Comparison of ENCODE assay signal across 9 cellular contexts in genomic region chr2:224359569-224359968, GRCh38. TPM values are rescaled to one million over a fixed set of nuclear protein-coding genes. Genes with fewer than 3 reads are reported as not detected.
A peak's percentile ranks its signal among the peaks of the same experiment; 100 is the strongest.
DNase-seq lines count a peak whose midpoint lies in the region; ATAC-seq and TF ChIP-seq lines count a peak whose summit lies in the region.
"Had no signal": no experiment of that assay in that cellular context is flagged by ENCODE, and none has a peak within 500 bp of the region (broad histone marks: within the 10 kb centered on the region; RNA-seq: fewer than 3 reads in every experiment).

No MANE protein-coding gene starts in this region.

- H3K27ac Mint-ChIP-seq in activated CD4-positive, alpha-beta memory T cell treated with anti-CD3 and anti-CD28 coated beads for 36 hours: no peak overlapping the region
- no peak overlapping the region for H3K27ac Mint-ChIP-seq in activated CD4-positive, alpha-beta memory T cell treated with anti-CD3 and anti-CD28 coated beads, Interleukin-2, amount 10 ng/mL, durations not matched to agents 7 days and 5 days
- no peak overlapping the region for H3K27ac Mint-ChIP-seq in stimulated activated effector memory CD8-positive, alpha-beta T cell treated with anti-CD3 and anti-CD28 coated beads, Interleukin-12 subunit alpha, Interleukin-12 subunit beta, amount 100 ng/mL, for 72 hours

- no peaks in the 10 kb centered on the region for H3F3A ChIP-seq in MM.1S (ENCODE audit: insufficient read depth, low read length)

- no peaks in the 10 kb centered on the region for H3K27me3 Mint-ChIP-seq in activated CD4-positive, alpha-beta memory T cell treated with anti-CD3 and anti-CD28 coated beads for 36 hours
- no peaks in the 10 kb centered on the region for H3K27me3 Mint-ChIP-seq in activated CD4-positive, alpha-beta memory T cell treated with anti-CD3 and anti-CD28 coated beads, Interleukin-2, amount 10 ng/mL, durations not matched to agents 7 days and 5 days

- H3K4me3 ChIP-seq in MM.1S (ENCODE audit: low read length) (no peak overlapping the region), choroid plexus epithelial cell (ENCODE audit: low read depth, low read length) (no peak overlapping the region), right cardiac atrium (ENCODE audit: low read length) (no peak overlapping the region)

- no peaks in the 10 kb centered on the region for H3K4me1 ChIP-seq in MM.1S (ENCODE audit: low read length)
- H3K4me1 ChIP-seq in right cardiac atrium (ENCODE audit: control insufficient read depth, insufficient read depth, low read length): no peaks in the 10 kb centered on the region

- intact Hi-C loops in activated CD4-positive, alpha-beta memory T cell treated with anti-CD3 and anti-CD28 coated beads for 36 hours (cut with micrococcal nuclease): loop anchor here (5.0 to 10.0 kb wide), 3 partner anchors 88 to 1295 kb away; no protein-coding TSS in a partner anchor
- intact Hi-C loops in right cardiac atrium (cut with DNase I): loop anchor here in 3 of 4 donors (2.0 to 10.0 kb wide), 5 partner anchors 85 to 423 kb away; no protein-coding TSS in a partner anchor

- no peak overlapping the region for H3K4me3 Mint-ChIP-seq in activated CD4-positive, alpha-beta memory T cell treated with anti-CD3 and anti-CD28 coated beads for 36 hours
- H3K4me3 Mint-ChIP-seq in activated CD4-positive, alpha-beta memory T cell treated with anti-CD3 and anti-CD28 coated beads, Interleukin-2, amount 10 ng/mL, durations not matched to agents 7 days and 5 days: no peak overlapping the region
- H3K4me3 Mint-ChIP-seq in stimulated activated effector memory CD8-positive, alpha-beta T cell treated with anti-CD3 and anti-CD28 coated beads, Interleukin-12 subunit alpha, Interleukin-12 subunit beta, amount 100 ng/mL, for 72 hours: no peak overlapping the region

- no peaks in the 10 kb centered on the region for H3K27me3 ChIP-seq in MM.1S (replicated peaks; ENCODE audit: insufficient read depth, low read length)
- H3K27me3 ChIP-seq in right cardiac atrium (ENCODE audit: control insufficient read depth, insufficient read depth): no peaks in the 10 kb centered on the region

- no peaks in the 10 kb centered on the region for H4K20me1 ChIP-seq in MM.1S (ENCODE audit: insufficient read depth, low read length)

- WGBS in right cardiac atrium: 77% methylated on average over 3 of the region's 3 CpGs

- H3K9me3 Mint-ChIP-seq in activated CD4-positive, alpha-beta memory T cell treated with anti-CD3 and anti-CD28 coated beads for 36 hours: no peaks in the 10 kb centered on the region
- no peaks in the 10 kb centered on the region for H3K9me3 Mint-ChIP-seq in activated CD4-positive, alpha-beta memory T cell treated with anti-CD3 and anti-CD28 coated beads, Interleukin-2, amount 10 ng/mL, durations not matched to agents 7 days and 5 days
- H3K9me3 Mint-ChIP-seq in stimulated activated effector memory CD8-positive, alpha-beta T cell treated with anti-CD3 and anti-CD28 coated beads, Interleukin-12 subunit alpha, Interleukin-12 subunit beta, amount 100 ng/mL, for 72 hours: no peaks in the 10 kb centered on the region

- CTCF ChIA-PET in activated CD4-positive, alpha-beta memory T cell treated with anti-CD3 and anti-CD28 coated beads for 36 hours (lab: Charles Lee): interaction anchor here (2.7 to 3.2 kb wide), 3 partner anchors 10 to 292 kb away, joined by 20 to 26 read pairs (median 21); no protein-coding TSS in a partner anchor
- CTCF ChIA-PET in activated CD4-positive, alpha-beta memory T cell treated with anti-CD3 and anti-CD28 coated beads, Interleukin-2, amount 10 ng/mL, durations not matched to agents 7 days and 5 days (lab: Charles Lee): interaction anchor here (0.6 to 3.6 kb wide), 6 partner anchors 9 to 390 kb away, joined by 3 to 28 read pairs (median 6); no protein-coding TSS in a partner anchor

- no peaks in the 10 kb centered on the region for H3K79me2 ChIP-seq in MM.1S (ENCODE audit: low read length)

- H3K27ac ChIP-seq in MM.1S (ENCODE audit: low read length) (no peak overlapping the region), right cardiac atrium (ENCODE audit: low read length) (no peak overlapping the region)
- H3K27ac ChIP-seq: epithelial cell of prostate had no signal

- TF ChIP-seq CTCF in MM.1S (IDR thresholded peaks at IDR 0.05; ENCODE audit: low read length) (peak; percentile 36), choroid plexus epithelial cell (conservative IDR thresholded peaks at IDR 0.05; ENCODE audit: low read depth, low read length) (peak; percentile 53)

- no peaks in the 10 kb centered on the region for H3K9me2 ChIP-seq in MM.1S (replicated peaks; ENCODE audit: insufficient read depth, low read length)

- H2AFZ ChIP-seq in MM.1S (ENCODE audit: low read length): no peak overlapping the region

- no peaks in the 10 kb centered on the region for H3K4me1 Mint-ChIP-seq in activated CD4-positive, alpha-beta memory T cell treated with anti-CD3 and anti-CD28 coated beads for 36 hours (ENCODE audit: low read depth)
- H3K4me1 Mint-ChIP-seq in activated CD4-positive, alpha-beta memory T cell treated with anti-CD3 and anti-CD28 coated beads, Interleukin-2, amount 10 ng/mL, durations not matched to agents 7 days and 5 days: no peaks in the 10 kb centered on the region
- no peaks in the 10 kb centered on the region for H3K4me1 Mint-ChIP-seq in stimulated activated effector memory CD8-positive, alpha-beta T cell treated with anti-CD3 and anti-CD28 coated beads, Interleukin-12 subunit alpha, Interleukin-12 subunit beta, amount 100 ng/mL, for 72 hours

- DNase-seq in activated CD4-positive, alpha-beta memory T cell treated with anti-CD3 and anti-CD28 coated beads for 36 hours: peak; percentile 15
- DNase-seq in activated CD4-positive, alpha-beta memory T cell treated with anti-CD3 and anti-CD28 coated beads, Interleukin-2, amount 10 ng/mL, durations not matched to agents 7 days and 5 days: no peak
- DNase-seq in MM.1S: peak; percentile 21
- DNase-seq in choroid plexus epithelial cell (ENCODE audit: low read depth): peak; percentile 22
- no peak for DNase-seq in stimulated activated effector memory CD8-positive, alpha-beta T cell treated with anti-CD3 and anti-CD28 coated beads, Interleukin-12 subunit alpha, Interleukin-12 subunit beta, amount 100 ng/mL, for 72 hours (ENCODE audit: low spot score in 2 of 2)
- DNase-seq in mucosa of gallbladder (ENCODE audit: low spot score): no peak
- DNase-seq in right cardiac atrium: no peak
- DNase-seq in NK-92 (lab: John Stamatoyannopoulos, UW; ENCODE audit: unreplicated experiment): no peak

- no peak overlapping the region for H3K9ac ChIP-seq in MM.1S (ENCODE audit: low read length)

- H3K36me3 ChIP-seq in MM.1S (replicated peaks; ENCODE audit: insufficient read depth, low read length): no peaks in the 10 kb centered on the region

- H3K9me3 ChIP-seq in MM.1S (replicated peaks; ENCODE audit: insufficient read depth, low read length): no peaks in the 10 kb centered on the region
- H3K9me3 ChIP-seq in right cardiac atrium (ENCODE audit: control insufficient read depth, low read length): no peaks in the 10 kb centered on the region

- POLR2A ChIA-PET in activated CD4-positive, alpha-beta memory T cell treated with anti-CD3 and anti-CD28 coated beads for 36 hours (lab: Charles Lee): no interaction called here
- POLR2A ChIA-PET in activated CD4-positive, alpha-beta memory T cell treated with anti-CD3 and anti-CD28 coated beads, Interleukin-2, amount 10 ng/mL, durations not matched to agents 7 days and 5 days (lab: Charles Lee): no interaction called here

- ATAC-seq in stimulated activated effector memory CD8-positive, alpha-beta T cell treated with anti-CD3 and anti-CD28 coated beads, Interleukin-12 subunit alpha, Interleukin-12 subunit beta, amount 100 ng/mL, for 72 hours: peak; percentile 39
- ATAC-seq in right cardiac atrium: no peak

- no peak overlapping the region for H3K4me2 ChIP-seq in MM.1S (ENCODE audit: low read depth, low read length)

- no peaks in the 10 kb centered on the region for H3K36me3 Mint-ChIP-seq in activated CD4-positive, alpha-beta memory T cell treated with anti-CD3 and anti-CD28 coated beads for 36 hours
- H3K36me3 Mint-ChIP-seq in activated CD4-positive, alpha-beta memory T cell treated with anti-CD3 and anti-CD28 coated beads, Interleukin-2, amount 10 ng/mL, durations not matched to agents 7 days and 5 days (ENCODE audit: low read depth): no peaks in the 10 kb centered on the region
- H3K36me3 Mint-ChIP-seq in stimulated activated effector memory CD8-positive, alpha-beta T cell treated with anti-CD3 and anti-CD28 coated beads, Interleukin-12 subunit alpha, Interleukin-12 subunit beta, amount 100 ng/mL, for 72 hours: no peaks in the 10 kb centered on the region

RNA-seq across cellular contexts. Expression of gene FAM124B, which starts 42.3 kb away (rescaled TPM):
- under 1 TPM; 0.39 to 0.40 TPM for total RNA-seq in activated CD4-positive, alpha-beta memory T cell treated with anti-CD3 and anti-CD28 coated beads for 36 hours
- total RNA-seq in activated CD4-positive, alpha-beta memory T cell treated with anti-CD3 and anti-CD28 coated beads, Interleukin-2, amount 10 ng/mL, durations not matched to agents 7 days and 5 days: 1 to 10 TPM; 1.2 to 2.1 TPM
- total RNA-seq in mucosa of gallbladder: 1.2 TPM
- 1 to 10 TPM in 3 of 4 donors, under 1 TPM in 1; 0.44 to 2.1 (median 1.1) TPM for total RNA-seq in right cardiac atrium
- polyA plus RNA-seq in right cardiac atrium: 0.61 TPM

Comparison
In these comparisons a context has a peak if more than half of its experiments do, and no peak if none do; other contexts are left out.
1. DNase-seq: peak in activated CD4-positive, alpha-beta memory T cell treated with anti-CD3 and anti-CD28 coated beads for 36 hours (single experiment), MM.1S (single experiment) and choroid plexus epithelial cell (single experiment); none in activated CD4-positive, alpha-beta memory T cell treated with anti-CD3 and anti-CD28 coated beads, Interleukin-2, amount 10 ng/mL, durations not matched to agents 7 days and 5 days (single experiment), stimulated activated effector memory CD8-positive, alpha-beta T cell treated with anti-CD3 and anti-CD28 coated beads, Interleukin-12 subunit alpha, Interleukin-12 subunit beta, amount 100 ng/mL, for 72 hours (0 of 2), mucosa of gallbladder (single experiment), right cardiac atrium (0 of 3) and NK-92 (single experiment).